ENCODE assay signal across 9 cellular contexts in the genomic region with DNA sequence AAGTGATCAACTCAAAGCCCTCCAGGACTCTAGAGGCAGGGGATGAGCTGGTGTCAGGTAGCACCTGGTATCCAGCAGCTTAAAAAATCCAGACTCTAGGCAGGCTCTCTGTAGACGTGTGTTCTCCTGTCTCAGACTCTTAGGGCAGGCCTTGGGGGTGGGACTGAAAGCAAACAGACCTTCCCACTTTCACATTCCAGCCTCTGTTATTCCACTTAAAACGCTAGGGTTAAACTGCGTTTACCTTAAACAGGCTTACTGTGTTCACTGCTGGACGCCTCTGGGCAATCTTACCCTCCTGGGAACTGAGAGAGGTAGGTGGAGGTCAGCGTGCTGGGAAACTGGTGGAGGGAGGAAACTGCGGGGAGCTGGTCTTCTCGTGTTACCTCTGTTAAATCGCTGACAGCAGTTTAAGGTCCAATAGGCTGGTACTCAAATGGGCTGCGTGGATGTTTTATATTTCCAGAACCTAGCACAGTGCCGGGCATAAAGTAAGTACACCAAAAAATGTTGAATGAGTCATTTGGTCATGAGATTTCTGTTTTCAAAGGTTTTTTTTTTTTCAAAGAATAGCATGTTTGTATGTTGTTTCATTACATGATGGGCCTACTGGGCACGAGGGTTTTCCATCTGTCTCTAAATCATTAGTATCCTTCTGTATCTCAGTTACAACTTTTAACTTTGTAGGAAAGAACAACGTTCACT. TPM values are rescaled to one million over a fixed set of nuclear protein-coding genes. Genes with fewer than 3 reads are reported as not detected.
DNase-seq lines count a peak whose midpoint lies in the region; ATAC-seq and TF ChIP-seq lines count a peak whose summit lies in the region.
"Had no signal": no experiment of that assay in that cellular context is flagged by ENCODE, and none has a peak within 500 bp of the region (broad histone marks: within the 10 kb centered on the region; RNA-seq: fewer than 3 reads in every experiment).

A gene (plus strand): TSS at position 248 of the 705 bp plus-strand sequence. CDS start 7,561 bp downstream, outside the sequence.

- H3K36me3 Mint-ChIP-seq in chondrocyte (ENCODE audit: low read depth): no peaks in the 10 kb centered on the region
- no peaks in the 10 kb centered on the region for H3K36me3 Mint-ChIP-seq in effector memory CD8-positive, alpha-beta T cell (ENCODE audit: insufficient read depth)
- H3K36me3 Mint-ChIP-seq: CD4-positive, CD25-positive, alpha-beta regulatory T cell had no signal

- H3K9me3 ChIP-seq in Karpas-422 (ENCODE audit: low read length): no peaks in the 10 kb centered on the region

- DNase-seq in NCI-H510A treated with DMSO at 0.1 percent for 48 hours (lab: John Stamatoyannopoulos, UW) (peak; percentile 19), NCI-H510A (lab: John Stamatoyannopoulos, UW) (no peak), Karpas-422 (peak; percentile 41), chondrocyte (ENCODE audit: low spot score) (no peak), lower leg skin (ENCODE audit: low spot score in 2 of 2) (peak in 1 of 2 donors; percentile 81), pons (ENCODE audit: low spot score) (no peak), mucosa of gallbladder (ENCODE audit: low spot score) (no peak)
- no peak for DNase-seq in effector memory CD8-positive, alpha-beta T cell
- DNase-seq: CD4-positive, CD25-positive, alpha-beta regulatory T cell had no signal

- no peaks in the 10 kb centered on the region for H4K20me1 ChIP-seq in Karpas-422 (ENCODE audit: insufficient read depth, low read depth, low read length)

- H3K4me3 ChIP-seq in Karpas-422 (ENCODE audit: low read length) (no peak within 1 kb of the TSS), lower leg skin (ENCODE audit: low read depth, poor library complexity, severe bottlenecking) (no peak within 1 kb of the TSS)

- peaks cover 31% of the 10 kb centered on the region for H3K4me1 Mint-ChIP-seq in chondrocyte (ENCODE audit: low read depth)
- H3K4me1 Mint-ChIP-seq in effector memory CD8-positive, alpha-beta T cell (ENCODE audit: low read depth in 2 of 2): no peaks in the 10 kb centered on the region

- H2AFZ ChIP-seq in Karpas-422 (ENCODE audit: low read length): peak within 1 kb of the TSS; percentile 85

- intact Hi-C loops in lower leg skin (cut with DNase I; ENCODE audit: low total_unique reads): no loop called here

- no peak for ATAC-seq in effector memory CD8-positive, alpha-beta T cell (replicated peaks)

- H3K9me3 Mint-ChIP-seq in chondrocyte (ENCODE audit: low read depth): no peaks in the 10 kb centered on the region
- H3K9me3 Mint-ChIP-seq in effector memory CD8-positive, alpha-beta T cell: no peaks in the 10 kb centered on the region
- H3K9me3 Mint-ChIP-seq: CD4-positive, CD25-positive, alpha-beta regulatory T cell had no signal

- no peak for TF ChIP-seq CTCF in chondrocyte (IDR thresholded peaks at IDR 0.05)
- TF ChIP-seq CTCF in lower leg skin (IDR thresholded peaks at IDR 0.05): no peak

- H3K27me3 ChIP-seq in Karpas-422 (ENCODE audit: low read length): no peaks in the 10 kb centered on the region

- no peaks in the 10 kb centered on the region for H3K9me2 ChIP-seq in Karpas-422 (replicated peaks; ENCODE audit: insufficient read depth, low read length)

- no peaks in the 10 kb centered on the region for H3K79me2 ChIP-seq in Karpas-422 (ENCODE audit: low read length)

- peak within 1 kb of the TSS; percentile 92 for H3K27ac Mint-ChIP-seq in chondrocyte (ENCODE audit: unreplicated experiment)
- H3K27ac Mint-ChIP-seq in effector memory CD8-positive, alpha-beta T cell: no peak within 1 kb of the TSS

- H3K4me1 ChIP-seq in Karpas-422 (ENCODE audit: low read length): peaks cover 18% of the 10 kb centered on the region

- no peaks in the 10 kb centered on the region for H3K36me3 ChIP-seq in Karpas-422 (ENCODE audit: insufficient read depth, low read length)

- WGBS in lower leg skin, 2 donors: 16 to 21% methylated on average over 12 of the region's 12 CpGs

- peak within 1 kb of the TSS; percentile 12 for H3K4me2 ChIP-seq in Karpas-422 (ENCODE audit: low read depth, low read length, poor library complexity, severe bottlenecking)

- peak within 1 kb of the TSS; percentile 37; the same call in 1 of the 2 replicates for H3K9ac ChIP-seq in Karpas-422 (ENCODE audit: low read length)

- H3K4me3 Mint-ChIP-seq in chondrocyte (ENCODE audit: unreplicated experiment): peak within 1 kb of the TSS; percentile 48
- no peak within 1 kb of the TSS for H3K4me3 Mint-ChIP-seq in effector memory CD8-positive, alpha-beta T cell

- H3K27me3 Mint-ChIP-seq in chondrocyte (ENCODE audit: low read depth): no peaks in the 10 kb centered on the region
- peaks cover 0 to 9% of the 10 kb centered on the region in 2 donors for H3K27me3 Mint-ChIP-seq in effector memory CD8-positive, alpha-beta T cell

- no peak within 1 kb of the TSS for H3K27ac ChIP-seq in Karpas-422 (ENCODE audit: low read length)

- no peak for TF ChIP-seq POLR2A in lower leg skin (IDR thresholded peaks at IDR 0.05)

RNA-seq across cellular contexts. Expression of the gene that starts here (rescaled TPM):
- total RNA-seq in Karpas-422 (2014; rRNA removed; shearing (Covaris generic); ENCODE audit: low replicate concordance): 15.1 and 21.3 TPM in 2 replicates
- total RNA-seq in chondrocyte: 0.12 to 0.67 TPM (median 0.44 TPM) in 3 replicates
- 10 to 100 TPM in 3 of 4 donors, 1 to 10 TPM in 1; 5.6 to 12.0 (median 10.7) TPM for total RNA-seq in lower leg skin
- total RNA-seq in mucosa of gallbladder: 9.7 TPM

Comparison
In these comparisons a context has a peak if more than half of its experiments do, and no peak if none do; other contexts are left out.
1. DNase-seq: peak in NCI-H510A treated with DMSO at 0.1 percent for 48 hours (single experiment) and Karpas-422 (single experiment); none in NCI-H510A (single experiment), chondrocyte (single experiment), pons (single experiment), effector memory CD8-positive, alpha-beta T cell (0 of 3) and mucosa of gallbladder (single experiment).